In genomic region chr19:53553865-53554791, GRCh38 we compare ENCODE assay signal across 8 cellular contexts. TPM values are rescaled to one million over a fixed set of nuclear protein-coding genes. Genes with fewer than 3 reads are reported as not detected.
DNase-seq lines count a peak whose midpoint lies in the region; ATAC-seq and TF ChIP-seq lines count a peak whose summit lies in the region.

No MANE protein-coding gene starts in this region.

- H3K27me3 ChIP-seq in right cardiac atrium (ENCODE audit: control insufficient read depth, insufficient read depth) (no peaks in the 10 kb centered on the region), skeletal muscle satellite cell (ENCODE audit: control insufficient read depth, insufficient read depth, low read length) (no peaks in the 10 kb centered on the region)

- H3K27ac ChIP-seq in 22Rv1: peak overlapping the region; percentile 43
- peak overlapping the region; percentile 53 for H3K27ac ChIP-seq in right cardiac atrium (ENCODE audit: low read length)

- ATAC-seq in GM18873 (IDR thresholded peaks at IDR 0.05; ENCODE audit: low FRiP score, unreplicated experiment) (peak; percentile 49), HG03432 (IDR thresholded peaks at IDR 0.05; ENCODE audit: unreplicated experiment) (peak; percentile 69), right cardiac atrium (peak; percentile 92 to 93)

- no peaks in the 10 kb centered on the region for H3K4me1 ChIP-seq in right cardiac atrium (ENCODE audit: control insufficient read depth, insufficient read depth, low read length)
- peaks cover 13% of the 10 kb centered on the region for H3K4me1 ChIP-seq in skeletal muscle satellite cell (ENCODE audit: control insufficient read depth, insufficient read depth, low read length)

- peak overlapping the region; percentile 93 for H3K4me2 ChIP-seq in skeletal muscle satellite cell (ENCODE audit: low read length)

- H3K9ac ChIP-seq in skeletal muscle satellite cell (ENCODE audit: low read depth, low read length): peak overlapping the region; percentile 94

- H3K4me3 ChIP-seq in right cardiac atrium (ENCODE audit: low read length): peak overlapping the region; percentile 26
- H3K4me3 ChIP-seq in skeletal muscle satellite cell (ENCODE audit: low read length): peak overlapping the region; percentile 82

- peaks cover 14% of the 10 kb centered on the region for H3K36me3 ChIP-seq in skeletal muscle satellite cell (ENCODE audit: insufficient read depth, low read length)

- intact Hi-C loops in right cardiac atrium (cut with DNase I): no loop called here

- peak; percentile 92 for DNase-seq in T follicular helper cell (ENCODE audit: low read depth)
- peak; percentile 38 for DNase-seq in amniotic stem cell (lab: John Stamatoyannopoulos, UW)
- DNase-seq in right cardiac atrium: peak; percentile 93 to 95 (median 95)
- DNase-seq in A172 (ENCODE audit: low spot score): no peak

- H3K9me3 ChIP-seq in right cardiac atrium (ENCODE audit: control insufficient read depth, low read length) (no peaks in the 10 kb centered on the region), skeletal muscle satellite cell (replicated peaks; ENCODE audit: low read length) (no peaks in the 10 kb centered on the region)

- 55% methylated on average over 77 of the region's 77 CpGs for WGBS in right cardiac atrium

- TF ChIP-seq CTCF in 22Rv1 (IDR thresholded peaks at IDR 0.05): no peak

RNA-seq across cellular contexts. Expression of gene ZNF331, which starts 16.2 kb away (rescaled TPM):
- 10 to 100 TPM; 11.7 to 30.3 (median 15.2) TPM for total RNA-seq in right cardiac atrium
- 22.2 TPM for polyA plus RNA-seq in right cardiac atrium
- 6.6 and 7.4 TPM in 2 replicates for total RNA-seq in skeletal muscle satellite cell (2012; rRNA removed)
- total RNA-seq in A172 (2014; rRNA removed; shearing (Covaris generic)): 6.2 and 9.8 TPM in 2 replicates
